Comparison of ENCODE assay signal across 9 cellular contexts in genomic region chr17:17711708-17712141, GRCh38. TPM values are rescaled to one million over a fixed set of nuclear protein-coding genes. Genes with fewer than 3 reads are reported as not detected.
DNase-seq lines count a peak whose midpoint lies in the region; ATAC-seq, FAIRE-seq and TF ChIP-seq lines count a peak whose summit lies in the region.
"Had no signal": no experiment of that assay in that cellular context is flagged by ENCODE, and none has a peak within 500 bp of the region (broad histone marks: within the 10 kb centered on the region; RNA-seq: fewer than 3 reads in every experiment).

No MANE protein-coding gene starts in this region.

- TF ChIP-seq CTCF in Loucy (conservative IDR thresholded peaks at IDR 0.05; ENCODE audit: low read length): no peak
- no peak for TF ChIP-seq CTCF in upper lobe of right lung (IDR thresholded peaks at IDR 0.05)

- H3K27me3 Mint-ChIP-seq in effector memory CD8-positive, alpha-beta T cell: peaks cover 0 to 10% of the 10 kb centered on the region in 2 donors

- H3K27ac Mint-ChIP-seq in effector memory CD8-positive, alpha-beta T cell: peak overlapping the region; percentile 6 to 7

- H3F3A ChIP-seq in Loucy (ENCODE audit: low read depth): no peaks in the 10 kb centered on the region

- no peaks in the 10 kb centered on the region for H3K9me2 ChIP-seq in Loucy (replicated peaks; ENCODE audit: low read depth, low read length)

- intact Hi-C loops in upper lobe of right lung (cut with DNase I): no loop called here

- no peaks in the 10 kb centered on the region for H3K27me3 ChIP-seq in Loucy (ENCODE audit: insufficient read depth, low read length, poor library complexity, severe bottlenecking)
- H3K27me3 ChIP-seq in muscle layer of colon (ENCODE audit: control insufficient read depth in 1 of 2, insufficient read depth in 2 of 2, low read length in 2 of 2): no peaks in the 10 kb centered on the region
- H3K27me3 ChIP-seq in upper lobe of right lung: no peaks in the 10 kb centered on the region

- no peaks in the 10 kb centered on the region for H3K9me3 ChIP-seq in Loucy (ENCODE audit: insufficient read depth, low read depth, low read length)
- no peaks in the 10 kb centered on the region for H3K9me3 ChIP-seq in muscle layer of colon (ENCODE audit: low read length)
- no peaks in the 10 kb centered on the region for H3K9me3 ChIP-seq in upper lobe of right lung

- no peak for DNase-seq in effector memory CD8-positive, alpha-beta T cell
- DNase-seq in upper lobe of right lung: no peak
- DNase-seq in 8988T: no peak
- no peak for DNase-seq in urothelium cell line (ENCODE audit: low spot score)
- DNase-seq in UCSD-AML1 (lab: John Stamatoyannopoulos, UW; ENCODE audit: unreplicated experiment): no peak
- DNase-seq: Karpas-422 had no signal

- H3K4me3 ChIP-seq in Loucy (ENCODE audit: low read length, poor library complexity, severe bottlenecking) (no peak overlapping the region), muscle layer of colon (ENCODE audit: low read depth in 1 of 2, low read length in 2 of 2) (no peak overlapping the region), upper lobe of right lung (no peak overlapping the region)

- H3K4me1 Mint-ChIP-seq in effector memory CD8-positive, alpha-beta T cell (ENCODE audit: low read depth in 2 of 2): peaks cover 25 to 30% of the 10 kb centered on the region in 2 donors

- ATAC-seq in effector memory CD8-positive, alpha-beta T cell (replicated peaks): no peak
- peak; percentile 9 for ATAC-seq in upper lobe of right lung

- H3K79me2 ChIP-seq in Loucy (ENCODE audit: insufficient read depth, low read length): peaks cover 99% of the 10 kb centered on the region

- H3K27ac ChIP-seq in muscle layer of colon (ENCODE audit: low read depth, low read length) (peak overlapping the region; percentile 93), upper lobe of right lung (peak overlapping the region; percentile 75)

- peak overlapping the region; percentile 48 for H3K4me2 ChIP-seq in Loucy (ENCODE audit: low read depth, low read length, poor library complexity, severe bottlenecking)

- peaks cover 23% of the 10 kb centered on the region for H3K36me3 Mint-ChIP-seq in effector memory CD8-positive, alpha-beta T cell (ENCODE audit: insufficient read depth)

- H4K20me1 ChIP-seq in Loucy (ENCODE audit: insufficient read depth, low read length, poor library complexity, severe bottlenecking): peaks cover 84% of the 10 kb centered on the region

- no peaks in the 10 kb centered on the region for H3K9me3 Mint-ChIP-seq in effector memory CD8-positive, alpha-beta T cell
- H3K9me3 Mint-ChIP-seq: neural crest cell had no signal

- H3K4me3 Mint-ChIP-seq in effector memory CD8-positive, alpha-beta T cell: no peak overlapping the region

- no peak for FAIRE-seq in urothelium cell line (lab: Jason Lieb, UNC)

- H3K9ac ChIP-seq in Loucy (ENCODE audit: low read depth, low read length, poor library complexity, severe bottlenecking): no peak overlapping the region
- peak overlapping the region; percentile 12 for H3K9ac ChIP-seq in muscle layer of colon (ENCODE audit: low read length)

- peaks cover 19% of the 10 kb centered on the region; the same call in 1 of the 2 replicates for H3K36me3 ChIP-seq in Loucy (ENCODE audit: insufficient read depth, low read length)
- H3K36me3 ChIP-seq in muscle layer of colon (ENCODE audit: insufficient read depth, low read length): no peaks in the 10 kb centered on the region
- H3K36me3 ChIP-seq in upper lobe of right lung: no peaks in the 10 kb centered on the region

- H2AFZ ChIP-seq in Loucy (ENCODE audit: low read length): no peak overlapping the region

- H3K4me1 ChIP-seq in Loucy (ENCODE audit: insufficient read depth, low read length, poor library complexity, severe bottlenecking): peaks cover 20% of the 10 kb centered on the region
- peaks cover 51% of the 10 kb centered on the region for H3K4me1 ChIP-seq in muscle layer of colon (ENCODE audit: insufficient read depth, low read length)
- peaks cover 55% of the 10 kb centered on the region for H3K4me1 ChIP-seq in upper lobe of right lung

RNA-seq across cellular contexts. Expression of gene RAI1, which starts 30.5 kb away (rescaled TPM):
- 38.1 TPM for total RNA-seq in upper lobe of right lung
